8 cellular contexts compared by ENCODE assay signal in the genomic region with DNA sequence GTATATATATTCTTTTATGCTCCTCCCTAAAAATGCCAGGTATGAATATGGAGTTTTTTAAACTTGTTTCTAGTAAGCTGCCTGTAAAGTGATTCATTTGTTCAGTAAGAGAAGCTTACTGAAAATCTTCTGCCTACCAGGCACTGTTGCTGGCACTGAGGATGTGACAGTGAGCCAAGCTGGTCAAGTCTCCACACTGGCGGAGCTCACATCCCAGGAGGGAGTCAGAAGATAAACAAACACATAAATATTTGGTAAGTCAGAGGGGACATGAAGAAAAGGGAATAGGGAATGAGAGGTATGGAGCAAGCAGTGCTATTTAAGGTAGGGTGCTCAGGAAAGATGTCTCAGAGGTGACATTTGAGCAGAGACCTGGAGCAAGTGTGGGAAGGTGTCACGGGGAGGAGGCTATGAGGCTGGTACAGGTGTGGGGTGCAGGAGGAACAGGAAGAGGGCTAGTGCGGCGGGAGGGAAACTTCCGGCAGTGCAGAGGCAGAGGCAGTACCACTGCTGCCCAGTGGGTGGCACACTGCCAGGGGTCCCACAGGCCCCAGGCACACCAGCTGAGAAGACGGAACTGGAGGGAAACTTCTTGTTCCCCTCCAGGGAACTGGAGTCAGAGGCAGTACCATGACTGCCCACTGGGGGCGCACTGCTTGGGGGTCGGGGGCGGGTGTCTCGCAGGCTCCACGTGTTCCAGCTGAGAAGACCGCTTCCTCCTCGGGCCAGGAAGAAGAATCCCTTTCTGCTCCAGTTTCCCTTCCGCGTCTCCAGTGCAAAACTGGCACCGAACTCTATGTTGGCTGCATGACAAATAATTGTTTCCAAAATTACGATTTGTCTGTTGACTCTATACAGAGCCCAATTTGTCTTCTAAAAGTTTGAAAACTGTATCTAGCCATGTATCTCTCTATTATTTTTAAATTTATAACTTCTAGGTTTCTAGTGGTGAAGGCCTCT.
DNase-seq lines count a peak whose midpoint lies in the region; ATAC-seq and TF ChIP-seq lines count a peak whose summit lies in the region.

No MANE protein-coding gene starts in this region.

- CTCF ChIA-PET in GM10248 (lab: Yijun Ruan, JAX): interaction anchor here (2.2 kb wide), 1 partner anchor 10 kb away, joined by 7 read pairs; no protein-coding TSS in a partner anchor

- no peak for TF ChIP-seq POLR2A in thyroid gland (IDR thresholded peaks at IDR 0.05)
- TF ChIP-seq POLR2A in gastroesophageal sphincter (IDR thresholded peaks at IDR 0.05): no peak

- H3K27ac ChIP-seq in fibroblast of lung (ENCODE audit: insufficient read depth, low read length) (no peak overlapping the region), thyroid gland (no peak overlapping the region), gastroesophageal sphincter (no peak overlapping the region)

- H3K9me3 ChIP-seq in fibroblast of lung (ENCODE audit: control insufficient read depth, insufficient read depth, low read depth, low read length): no peaks in the 10 kb centered on the region
- no peaks in the 10 kb centered on the region for H3K9me3 ChIP-seq in thyroid gland
- no peaks in the 10 kb centered on the region for H3K9me3 ChIP-seq in gastroesophageal sphincter

- POLR2A ChIA-PET in GM10248 (lab: Yijun Ruan, JAX): no interaction called here

- H3K4me1 ChIP-seq in fibroblast of lung (ENCODE audit: control insufficient read depth, extremely low read depth, insufficient read depth, low read length) (no peaks in the 10 kb centered on the region), thyroid gland (no peaks in the 10 kb centered on the region), gastroesophageal sphincter (peaks cover 0 to 8% (median 0%) of the 10 kb centered on the region in 3 donors)

- TF ChIP-seq EP300 in gastroesophageal sphincter (IDR thresholded peaks at IDR 0.05): no peak

- ATAC-seq in GM21447 (IDR thresholded peaks at IDR 0.05; ENCODE audit: unreplicated experiment): peak; percentile 63
- no peak for ATAC-seq in gastroesophageal sphincter

- H2AFZ ChIP-seq in fibroblast of lung (ENCODE audit: low read length): no peak overlapping the region

- no peak overlapping the region for H3K9ac ChIP-seq in fibroblast of lung (ENCODE audit: insufficient read depth, low read length)

- no peaks in the 10 kb centered on the region for H4K20me1 ChIP-seq in fibroblast of lung (ENCODE audit: control insufficient read depth, extremely low read depth, insufficient read depth, low read length)

- H3K4me3 ChIP-seq in fibroblast of lung (replicated peaks in 1 of 4; ENCODE audit: control extremely low read depth in 1 of 4, insufficient read depth in 1 of 4, low read depth in 3 of 4, low read length in 4 of 4) (no peak overlapping the region), thyroid gland (replicated peaks in 1 of 3) (no peak overlapping the region), gastroesophageal sphincter (no peak overlapping the region)

- no peaks in the 10 kb centered on the region for H3K79me2 ChIP-seq in fibroblast of lung (ENCODE audit: control insufficient read depth, insufficient read depth, low read length)

- H3K27me3 ChIP-seq in fibroblast of lung (ENCODE audit: control insufficient read depth, insufficient read depth, low read length): no peaks in the 10 kb centered on the region
- no peaks in the 10 kb centered on the region for H3K27me3 ChIP-seq in thyroid gland
- no peaks in the 10 kb centered on the region for H3K27me3 ChIP-seq in gastroesophageal sphincter

- H3K4me2 ChIP-seq in fibroblast of lung (ENCODE audit: extremely low read depth, insufficient read depth, low read length): no peak overlapping the region

- intact Hi-C loops in thyroid gland (cut with DNase I): no loop called here

- WGBS in thyroid gland, 2 donors: 53 to 59% methylated on average over 16 to 17 of the region's 17 CpGs
- 47 to 50% methylated on average over 10 to 15 of the region's 17 CpGs for WGBS in gastroesophageal sphincter (ENCODE audit: low coverage in 1 of 2), 2 donors

- TF ChIP-seq CTCF in GM10248 (IDR thresholded peaks at IDR 0.05; ENCODE audit: control extremely low read depth, extremely low read depth, low read depth, missing control alignments) (peak; percentile 36), fibroblast of lung (conservative IDR thresholded peaks at IDR 0.05 in 1 of 2, IDR thresholded peaks at IDR 0.05 in 1 of 2; ENCODE audit: low read depth in 1 of 2, low read length in 2 of 2) (peak; percentile 47 to 76), thyroid gland (IDR thresholded peaks at IDR 0.05) (peak in 5 of 6 experiments; percentile 8 to 51 (median 10)), gastroesophageal sphincter (IDR thresholded peaks at IDR 0.05) (peak in 2 of 4 experiments; percentile 27 to 45)

- peak; percentile 26 for DNase-seq in GM10248 (ENCODE audit: extremely low spot score)
- peak; percentile 88 for DNase-seq in NAMALWA (ENCODE audit: low spot score)
- DNase-seq in fibroblast of lung (ENCODE audit: low read depth in 2 of 2): no peak
- DNase-seq in thyroid gland: peak in 1 of 2 donors; percentile 5
- no peak for DNase-seq in NCI-H1436 (lab: John Stamatoyannopoulos, UW)
- no peak for DNase-seq in cerebellar nuclear complex (lab: John Stamatoyannopoulos, UW)

- H3K36me3 ChIP-seq in fibroblast of lung (ENCODE audit: control insufficient read depth, insufficient read depth, low read length) (no peaks in the 10 kb centered on the region), thyroid gland (no peaks in the 10 kb centered on the region), gastroesophageal sphincter (no peaks in the 10 kb centered on the region)

Comparison
In these comparisons a context has a peak if more than half of its experiments do, and no peak if none do; other contexts are left out.
1. DNase-seq: peak in GM10248 (single experiment) and NAMALWA (single experiment); none in fibroblast of lung (0 of 2), NCI-H1436 (single experiment) and cerebellar nuclear complex (0 of 2).